In the genomic region with DNA sequence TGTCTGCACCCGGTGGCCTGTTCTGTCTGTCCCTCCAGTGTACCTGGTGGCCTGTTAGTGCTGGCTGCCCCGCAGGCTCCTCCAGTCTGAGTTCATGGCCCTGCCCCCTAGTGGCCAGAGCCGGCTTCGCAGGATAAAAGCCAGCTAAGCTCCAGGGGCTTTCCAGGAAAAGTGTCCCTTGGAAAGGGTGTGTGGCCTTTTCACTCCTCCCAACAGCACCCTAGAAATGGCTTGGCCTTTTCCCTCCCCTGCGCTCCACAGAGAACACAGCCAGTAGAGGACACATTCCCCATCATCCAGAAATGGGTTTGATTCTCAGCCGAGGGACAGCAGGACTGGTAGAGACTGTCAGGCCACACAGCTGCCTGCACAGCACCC, we compare ENCODE assay signal across 8 cellular contexts. TPM values are rescaled to one million over a fixed set of nuclear protein-coding genes. Genes with fewer than 3 reads are reported as not detected.
DNase-seq lines count a peak whose midpoint lies in the region; ATAC-seq and TF ChIP-seq lines count a peak whose summit lies in the region.
"Not testable (repeated sequence)": the region's sequence is repeated elsewhere in the genome, so short reads cannot be mapped to it uniquely, and the experiment has no call there.

No MANE protein-coding gene starts in this region.

- H3K9me3 Mint-ChIP-seq in stimulated activated naive CD8-positive, alpha-beta T cell treated with anti-CD3 and anti-CD28 coated beads, Interleukin-15, amount 100 ng/mL, for 72 hours = not testable (repeated sequence)

- not testable (repeated sequence) for H3F3A ChIP-seq in smooth muscle cell (ENCODE audit: low read depth)

- not testable (repeated sequence) for H3K4me3 Mint-ChIP-seq in stimulated activated naive CD8-positive, alpha-beta T cell treated with anti-CD3 and anti-CD28 coated beads, Interleukin-15, amount 100 ng/mL, for 72 hours

- TF ChIP-seq CTCF in GM10248 (IDR thresholded peaks at IDR 0.05; ENCODE audit: control extremely low read depth, extremely low read depth, low read depth, missing control alignments) (peak; percentile 43), WERI-Rb-1 (IDR thresholded peaks at IDR 0.05; ENCODE audit: low read depth, low read length) (0 out of 2 replicates have a peak, but pooled peaks have one; percentile 32), dorsolateral prefrontal cortex (IDR thresholded peaks at IDR 0.05 in 54 of 56, conservative IDR thresholded peaks at IDR 0.05 in 2 of 56; ENCODE audit: low read depth in 1 of 56, partially characterized antibody in 56 of 56) (peak in 53 of 56 donors; percentile 18 to 62 (median 45)), smooth muscle cell (IDR thresholded peaks at IDR 0.05; ENCODE audit: borderline replicate concordance, insufficient read depth, poor library complexity, severe bottlenecking) (peak; percentile 50)

- POLR2A ChIA-PET in GM10248 (lab: Yijun Ruan, JAX) = not testable (repeated sequence)

- H3K27me3 Mint-ChIP-seq in stimulated activated naive CD8-positive, alpha-beta T cell treated with anti-CD3 and anti-CD28 coated beads, Interleukin-15, amount 100 ng/mL, for 72 hours = peaks cover 16% of the 10 kb centered on the region

- not testable (repeated sequence) for H3K79me2 ChIP-seq in smooth muscle cell (ENCODE audit: low read depth)

- not testable (repeated sequence) for H3K4me3 ChIP-seq in WERI-Rb-1 (ENCODE audit: low read depth, low read length); dorsolateral prefrontal cortex; smooth muscle cell

- not testable (repeated sequence) for H3K9ac ChIP-seq in smooth muscle cell (ENCODE audit: low read depth)

- CTCF ChIA-PET in GM10248 (lab: Yijun Ruan, JAX) = not testable (repeated sequence)

- H4K20me1 ChIP-seq in smooth muscle cell (ENCODE audit: low read depth) = not testable (repeated sequence)

- WGBS in smooth muscle cell (ENCODE audit: low lambda C conversion rate) = 23% methylated on average over 6 of the region's 6 CpGs

- H3K4me1 ChIP-seq in smooth muscle cell (ENCODE audit: low read depth) = not testable (repeated sequence)

- not testable (repeated sequence) for H3K9me3 ChIP-seq in WERI-Rb-1 (ENCODE audit: severe bottlenecking); smooth muscle cell (replicated peaks; ENCODE audit: low read depth)

- intact Hi-C loops in dorsolateral prefrontal cortex (cut with DNase I) = not testable (repeated sequence)

- not testable (repeated sequence) for DNase-seq in GM10248 (ENCODE audit: extremely low spot score); smooth muscle cell (lab: John Stamatoyannopoulos, UW; ENCODE audit: unreplicated experiment)
- DNase-seq in WERI-Rb-1 = peak; percentile 74
- peak; percentile 25 for DNase-seq in activated T-helper 1 cell treated with Interleukin-2 at 50 U/mL for 16 hours (ENCODE audit: low read depth)
- DNase-seq in dorsolateral prefrontal cortex = peak in 5 of 10 donors; percentile 9 to 58 (median 29)
- DNase-seq in left lobe of liver (ENCODE audit: low spot score) = peak; percentile 73
- peak; percentile 59 to 70 for DNase-seq in stimulated activated naive CD8-positive, alpha-beta T cell treated with anti-CD3 and anti-CD28 coated beads, Interleukin-15, amount 100 ng/mL, for 72 hours

- not testable (repeated sequence) for H3K27me3 ChIP-seq in WERI-Rb-1 (ENCODE audit: insufficient read depth, low read depth, severe bottlenecking); dorsolateral prefrontal cortex; smooth muscle cell (ENCODE audit: low read depth)

- not testable (repeated sequence) for H3K4me2 ChIP-seq in smooth muscle cell

- ATAC-seq in HG02798 (IDR thresholded peaks at IDR 0.05; ENCODE audit: poor library complexity, unreplicated experiment) (peak; percentile 52), left lobe of liver (peak; percentile 100)
- peak; percentile 94 for ATAC-seq in stimulated activated naive CD8-positive, alpha-beta T cell treated with anti-CD3 and anti-CD28 coated beads, Interleukin-15, amount 100 ng/mL, for 72 hours

- not testable (repeated sequence) for H3K36me3 ChIP-seq in WERI-Rb-1; smooth muscle cell (ENCODE audit: low read depth)

- not testable (repeated sequence) for H3K27ac Mint-ChIP-seq in stimulated activated naive CD8-positive, alpha-beta T cell treated with anti-CD3 and anti-CD28 coated beads, Interleukin-15, amount 100 ng/mL, for 72 hours

- not testable (repeated sequence) for H3K27ac ChIP-seq in WERI-Rb-1; dorsolateral prefrontal cortex; smooth muscle cell (ENCODE audit: low read depth)

- H3K4me1 Mint-ChIP-seq in stimulated activated naive CD8-positive, alpha-beta T cell treated with anti-CD3 and anti-CD28 coated beads, Interleukin-15, amount 100 ng/mL, for 72 hours = not testable (repeated sequence)

- not testable (repeated sequence) for H2AFZ ChIP-seq in smooth muscle cell (ENCODE audit: low read depth)

RNA-seq across cellular contexts. Expression of a gene that starts 16.7 kb away (rescaled TPM):
- 1 to 10 TPM in 1 of 120 experiments, under 1 TPM in 71, not detected in 48; 0.16 to 1.3 (median 0.38) TPM for total RNA-seq in dorsolateral prefrontal cortex
- 0.45 TPM for total RNA-seq in left lobe of liver
- total RNA-seq in smooth muscle cell = 0.22 and 0.27 TPM in 2 replicates
- not detected in 2 replicates for polyA plus RNA-seq in smooth muscle cell

RNA-seq across cellular contexts. Expression of a gene that starts 36.6 kb away (rescaled TPM):
- 10 to 100 TPM; 26.8 to 67.8 (median 44.8) TPM for total RNA-seq in dorsolateral prefrontal cortex
- 33.6 TPM for total RNA-seq in left lobe of liver
- total RNA-seq in smooth muscle cell = 39.7 and 48.9 TPM in 2 replicates
- polyA plus RNA-seq in smooth muscle cell = 67.1 and 72.4 TPM in 2 replicates

RNA-seq across cellular contexts. Expression of a gene that starts 41.2 kb away (rescaled TPM):
- total RNA-seq in dorsolateral prefrontal cortex (under 1 TPM in 16 of 120 experiments, not detected in 104; 0.28 to 0.93 (median 0.45) TPM), left lobe of liver (not detected), smooth muscle cell (not detected in 2 replicates)
- polyA plus RNA-seq in smooth muscle cell = 0.52 TPM in 1 of 2 replicates, not detected in the other

RNA-seq across cellular contexts. Expression of a gene that starts 47.5 kb away (rescaled TPM):
- total RNA-seq in dorsolateral prefrontal cortex (100 to 1,000 TPM in 19 of 120 experiments, 10 to 100 TPM in 101; 38.3 to 136 (median 76.0) TPM), left lobe of liver (43.2 TPM), smooth muscle cell (2.5 and 4.1 TPM in 2 replicates)
- polyA plus RNA-seq in smooth muscle cell = 15.1 and 20.3 TPM in 2 replicates
